ENCODE assay signal across 1 cellular context in genomic region chr15:27541581-27541980, GRCh38.
TF ChIP-seq lines count a peak whose summit lies in the region.

No MANE protein-coding gene starts in this region.

TF ChIP-seq in GM23338, 12 proteins besides CTCF, POLR2A, EP300 and RAD21 (continued from another document):
- no peak for TF ChIP-seq ZNF462 (CRISPR knock-in tag; IDR thresholded peaks at IDR 0.05)
- no peak for TF ChIP-seq EZH2 (IDR thresholded peaks at IDR 0.05; ENCODE audit: low read depth, unreplicated experiment)
- no peak for TF ChIP-seq CREB1 (CRISPR knock-in tag; IDR thresholded peaks at IDR 0.05; ENCODE audit: low read depth)
